Comparison of ENCODE assay signal across 1 cellular context in the genomic region with DNA sequence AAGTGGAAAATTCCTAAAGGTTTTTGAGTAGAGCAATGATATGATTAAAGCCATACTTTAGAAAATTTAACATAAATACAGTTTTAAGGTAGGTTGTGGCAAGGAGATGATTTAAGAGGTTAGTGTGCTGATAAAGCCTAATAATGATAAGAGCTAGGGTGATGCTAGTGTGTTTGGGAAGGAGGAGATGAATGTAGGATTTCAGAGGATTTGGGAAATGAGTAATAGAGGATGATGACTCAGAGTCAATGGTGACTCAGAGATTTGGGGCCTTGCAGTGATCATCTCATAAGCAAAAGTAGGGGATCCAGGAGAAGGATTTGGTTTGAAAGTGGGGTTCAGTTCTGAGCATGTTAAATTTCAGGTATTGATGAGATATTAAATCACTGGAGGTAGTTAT.
TF ChIP-seq lines count a peak whose summit lies in the region.

No MANE protein-coding gene starts in this region.

TF ChIP-seq in HEK293, 187 proteins besides CTCF, POLR2A, EP300 and RAD21 (continued from another document):
- TF ChIP-seq ZNF280C (tag by site-specific recombination; IDR thresholded peaks at IDR 0.05) = no peak
- 0 out of 2 replicates have a peak, but pooled peaks have one; percentile 14 for TF ChIP-seq ZEB2 (tag by site-specific recombination; IDR thresholded peaks at IDR 0.05)
- TF ChIP-seq ZBTB8A (tag by site-specific recombination; IDR thresholded peaks at IDR 0.05) = no peak
- no peak for TF ChIP-seq ZNF548 (tag by site-specific recombination; IDR thresholded peaks at IDR 0.05)
- TF ChIP-seq, protein P1, sequence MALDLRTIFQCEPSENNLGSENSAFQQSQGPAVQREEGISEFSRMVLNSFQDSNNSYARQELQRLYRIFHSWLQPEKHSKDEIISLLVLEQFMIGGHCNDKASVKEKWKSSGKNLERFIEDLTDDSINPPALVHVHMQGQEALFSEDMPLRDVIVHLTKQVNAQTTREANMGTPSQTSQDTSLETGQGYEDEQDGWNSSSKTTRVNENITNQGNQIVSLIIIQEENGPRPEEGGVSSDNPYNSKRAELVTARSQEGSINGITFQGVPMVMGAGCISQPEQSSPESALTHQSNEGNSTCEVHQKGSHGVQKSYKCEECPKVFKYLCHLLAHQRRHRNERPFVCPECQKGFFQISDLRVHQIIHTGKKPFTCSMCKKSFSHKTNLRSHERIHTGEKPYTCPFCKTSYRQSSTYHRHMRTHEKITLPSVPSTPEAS (tag by site-specific recombination; IDR thresholded peaks at IDR 0.05) = no peak
- no peak for TF ChIP-seq ZNF513 (tag by site-specific recombination; IDR thresholded peaks at IDR 0.05)
- TF ChIP-seq KLF7 (tag by site-specific recombination; IDR thresholded peaks at IDR 0.05; ENCODE audit: borderline replicate concordance) = no peak
- no peak for TF ChIP-seq GFI1B (tag by site-specific recombination; IDR thresholded peaks at IDR 0.05)
